ENCODE assay signal across 7 cellular contexts in genomic region chr2:131802351-131802836, GRCh38.
DNase-seq lines count a peak whose midpoint lies in the region; ATAC-seq and TF ChIP-seq lines count a peak whose summit lies in the region.
"Not testable (repeated sequence)": the region's sequence is repeated elsewhere in the genome, so short reads cannot be mapped to it uniquely, and the experiment has no call there.

No MANE protein-coding gene starts in this region.

- peak overlapping the region; percentile 36 for H3K4me3 ChIP-seq in fibroblast of mammary gland (ENCODE audit: control insufficient read depth, low read depth, low read length)

- TF ChIP-seq CTCF in fibroblast of mammary gland (conservative IDR thresholded peaks at IDR 0.05; ENCODE audit: control insufficient read depth, insufficient read depth, low read depth, low read length): not testable (repeated sequence)

- not testable (repeated sequence) for H3K27ac Mint-ChIP-seq in activated naive CD8-positive, alpha-beta T cell; memory B cell

- not testable (repeated sequence) for H3K9me3 Mint-ChIP-seq in activated naive CD8-positive, alpha-beta T cell (ENCODE audit: low read depth); memory B cell

- H3K36me3 Mint-ChIP-seq in activated naive CD8-positive, alpha-beta T cell; memory B cell: not testable (repeated sequence)

- peak; percentile 79 for ATAC-seq in GM18502 (IDR thresholded peaks at IDR 0.05; ENCODE audit: poor library complexity, unreplicated experiment)
- not testable (repeated sequence) for ATAC-seq in memory B cell (ENCODE audit: low read depth)

- not testable (repeated sequence) for H3K4me1 Mint-ChIP-seq in activated naive CD8-positive, alpha-beta T cell (ENCODE audit: low read depth); memory B cell

- DNase-seq in M059J (ENCODE audit: low read depth) (peak; percentile 13), SW480 (ENCODE audit: low spot score) (peak; percentile 9), fibroblast of mammary gland (ENCODE audit: low read depth) (peak; percentile 3), memory B cell (ENCODE audit: low spot score in 2 of 2) (peak in 1 of 2 donors; percentile 14)
- peak in 2 of 3 donors; percentile 12 to 14 for DNase-seq in stimulated activated CD4-positive, alpha-beta T cell treated with anti-CD3 and anti-CD28 coated beads, Interleukin-12 subunit alpha, Interleukin-12 subunit beta, amount 100 ng/mL, for 48 hours (ENCODE audit: low read depth in 2 of 3, low spot score in 1 of 3)

- H3K4me3 Mint-ChIP-seq in activated naive CD8-positive, alpha-beta T cell: peak overlapping the region; percentile 82
- peak overlapping the region; percentile 61 for H3K4me3 Mint-ChIP-seq in memory B cell

- not testable (repeated sequence) for H3K27me3 Mint-ChIP-seq in activated naive CD8-positive, alpha-beta T cell; memory B cell
